8 cellular contexts compared by ENCODE assay signal in genomic region chr2:70133521-70134348, GRCh38. TPM values are rescaled to one million over a fixed set of nuclear protein-coding genes. Genes with fewer than 3 reads are reported as not detected.
DNase-seq lines count a peak whose midpoint lies in the region; ATAC-seq, FAIRE-seq and TF ChIP-seq lines count a peak whose summit lies in the region.

No MANE protein-coding gene starts in this region.

- no peak overlapping the region for H3K4me2 ChIP-seq in H9 (ENCODE audit: insufficient read depth, insufficient read length, low read length)

- peak; percentile 7 to 21 (median 19) for ATAC-seq in natural killer cell

- H3K9me3 ChIP-seq in H9 (ENCODE audit: control insufficient read depth, low read depth, low read length): no peaks in the 10 kb centered on the region

- H3K27ac Mint-ChIP-seq in brain (peak overlapping the region; percentile 83 to 99 (median 98)), natural killer cell (peak overlapping the region; percentile 93 to 98), H9 (peak overlapping the region in 1 of 3 experiments; percentile 4; a peak in 2 of 7 replicates)

- H3T11ph ChIP-seq in H9 (ENCODE audit: low read length): no peak overlapping the region

- H4K8ac ChIP-seq in H9 (replicated peaks; ENCODE audit: insufficient read length, low read depth, low read length): no peak overlapping the region

- no peaks in the 10 kb centered on the region; the same call in 1 of the 2 replicates for H3K4me1 ChIP-seq in H9 (ENCODE audit: insufficient read depth, low read length)

- H3K79me2 ChIP-seq in H9 (ENCODE audit: insufficient read depth, low read length): no peaks in the 10 kb centered on the region

- no peak overlapping the region for H3K18ac ChIP-seq in H9 (ENCODE audit: insufficient read length, low read depth, low read length)

- H3K9me3 Mint-ChIP-seq in brain (peaks cover 0 to 5% (median 0%) of the 10 kb centered on the region in 5 experiments), natural killer cell (no peaks in the 10 kb centered on the region), H9 (no peaks in the 10 kb centered on the region; a peak in 1 of 5 replicates)

- no peak for TF ChIP-seq CTCF in brain (conservative IDR thresholded peaks at IDR 0.05)
- no peak for TF ChIP-seq CTCF in natural killer cell (IDR thresholded peaks at IDR 0.05)
- TF ChIP-seq CTCF in H9 (conservative IDR thresholded peaks at IDR 0.05): no peak

- H3K56ac ChIP-seq in H9 (ENCODE audit: insufficient read length, low read depth, low read length): no peak overlapping the region

- DNase-seq in GM12891 (ENCODE audit: insufficient read length, low spot score) (no peak), NCI-H2107 (lab: John Stamatoyannopoulos, UW) (peak; percentile 63), natural killer cell (no peak), H9 (no peak), ureter (ENCODE audit: low spot score) (no peak), SIG-M5 treated with dmso at 0.1 percent for 504 hours (lab: John Stamatoyannopoulos, UW; ENCODE audit: unreplicated experiment) (no peak), epidermal melanocyte (ENCODE audit: insufficient read length, low spot score) (no peak)

- H2BK12ac ChIP-seq in H9 (ENCODE audit: insufficient read length, low read depth, low read length): no peak overlapping the region

- H3K4me3 Mint-ChIP-seq in brain (peak overlapping the region; percentile 13 to 79 (median 60)), natural killer cell (peak overlapping the region; percentile 86), H9 (no peak overlapping the region; a peak in 1 of 5 replicates)

- no peak overlapping the region for H4K5ac ChIP-seq in H9 (ENCODE audit: insufficient read length, low read depth, low read length)

- TF ChIP-seq POLR2A in GM12891 (IDR thresholded peaks at IDR 0.05; ENCODE audit: low read depth, low read length): peak; percentile 28; the same call in 1 of the 2 replicates

- no peak overlapping the region for H2BK120ac ChIP-seq in H9 (ENCODE audit: low read depth, low read length, poor library complexity, severe bottlenecking)

- H3K23me2 ChIP-seq in H9 (ENCODE audit: insufficient read length, low read depth, low read length, poor library complexity, severe bottlenecking): no peaks in the 10 kb centered on the region

- H3K27me3 Mint-ChIP-seq in brain: peaks cover 3% of the 10 kb centered on the region
- H3K27me3 Mint-ChIP-seq in natural killer cell (ENCODE audit: low read depth in 2 of 2): no peaks in the 10 kb centered on the region
- no peaks in the 10 kb centered on the region for H3K27me3 Mint-ChIP-seq in H9 (ENCODE audit: low read depth)

- H2AK5ac ChIP-seq in H9 (ENCODE audit: insufficient read length, low read length): no peak overlapping the region

- no peak overlapping the region for H3K23ac ChIP-seq in H9 (ENCODE audit: insufficient read length, low read depth, low read length)

- no peak overlapping the region for H3K27ac ChIP-seq in H9 (ENCODE audit: insufficient read length, low read depth, low read length)

- H3K4me1 Mint-ChIP-seq in brain: peaks cover 55% of the 10 kb centered on the region
- H3K4me1 Mint-ChIP-seq in natural killer cell: peaks cover 68 to 73% of the 10 kb centered on the region in 2 donors
- H3K4me1 Mint-ChIP-seq in H9: peaks cover 26 to 33% of the 10 kb centered on the region in 2 experiments

- no peaks in the 10 kb centered on the region for H3K27me3 ChIP-seq in H9 (ENCODE audit: insufficient read depth, low read length)

- H3K9ac ChIP-seq in H9 (ENCODE audit: extremely low read depth, insufficient read length, low read length): no peak overlapping the region

- H3K79me1 ChIP-seq in H9 (ENCODE audit: insufficient read depth, low read depth, low read length, poor library complexity, severe bottlenecking): no peaks in the 10 kb centered on the region

- H2BK20ac ChIP-seq in H9 (ENCODE audit: low read depth, low read length, poor library complexity, severe bottlenecking): no peak overlapping the region

- no peaks in the 10 kb centered on the region for H3K36me3 Mint-ChIP-seq in brain
- H3K36me3 Mint-ChIP-seq in natural killer cell: no peaks in the 10 kb centered on the region
- H3K36me3 Mint-ChIP-seq in H9 (ENCODE audit: insufficient read depth in 1 of 3, low read depth in 3 of 3): 0 out of 7 replicates have a peak, but pooled peaks cover 0 to 4% (median 0%) of the 10 kb centered on the region in 3 experiments

- no peak overlapping the region for H3K14ac ChIP-seq in H9 (ENCODE audit: insufficient read depth, low read length)

- no peak overlapping the region for H4K91ac ChIP-seq in H9 (ENCODE audit: insufficient read length, low read depth, low read length)

- no CpG with 5 or more reads among the region's 10 CpGs for WGBS in H9 (ENCODE audit: extremely low coverage, insufficient read length, low lambda C conversion rate)

- no peak overlapping the region for H2BK5ac ChIP-seq in H9 (ENCODE audit: insufficient read length, low read length)

- no peak overlapping the region for H3K4ac ChIP-seq in H9 (ENCODE audit: low read depth, low read length)

- H2BK15ac ChIP-seq in H9 (ENCODE audit: low read depth, low read length): no peak overlapping the region

- no peak overlapping the region for H2AFZ ChIP-seq in H9 (ENCODE audit: low read length)

- intact Hi-C loops in natural killer cell (cut with micrococcal nuclease): loop anchor here (1.0 to 2.0 kb wide), 2 partner anchors 8 to 47 kb away; partner anchors contain the start of gene PCBP1

- FAIRE-seq in GM12891 (lab: Jason Lieb, UNC): peak; percentile 87

- H4K20me1 ChIP-seq in H9 (ENCODE audit: control insufficient read depth, insufficient read depth, insufficient read length): no peaks in the 10 kb centered on the region

TF ChIP-seq in GM12891, 5 proteins besides CTCF, POLR2A, EP300 and RAD21:
- TF ChIP-seq TAF1 (IDR thresholded peaks at IDR 0.05; ENCODE audit: low read depth, low read length) (0 out of 2 replicates have a peak, but pooled peaks have one; percentile 15), POLR2AphosphoS5 (IDR thresholded peaks at IDR 0.05; ENCODE audit: low read depth, low read length) (0 out of 2 replicates have a peak, but pooled peaks have one; percentile 16), SPI1 (IDR thresholded peaks at IDR 0.05; ENCODE audit: low read depth, low read length) (no peak)

RNA-seq across cellular contexts. Expression of gene PCBP1, which starts 46.5 kb away (rescaled TPM):
- polyA plus RNA-seq in GM12891 (2012; ENCODE audit: low read depth, missing spikeins): 235 TPM
- polyA plus RNA-seq in brain (ENCODE audit: insufficient read depth, low read depth, low replicate concordance): 363 TPM
- total RNA-seq in natural killer cell (100 to 1,000 TPM; 329 to 358 (median 352) TPM), H9 (2021) (457 and 465 TPM in 2 replicates), ureter (284 TPM)

RNA-seq across cellular contexts. Expression of gene C2orf42, which starts 57.1 kb away (rescaled TPM):
- 7.6 TPM for polyA plus RNA-seq in GM12891 (2012; ENCODE audit: low read depth, missing spikeins)
- polyA plus RNA-seq in brain (ENCODE audit: insufficient read depth, low read depth, low replicate concordance): 8.6 TPM
- total RNA-seq in natural killer cell: 10 to 100 TPM; 22.7 to 31.5 (median 25.7) TPM
- total RNA-seq in H9 (2021): 14.8 and 19.0 TPM in 2 replicates
- total RNA-seq in ureter: 22.0 TPM

Comparison
In these comparisons a context has a peak if more than half of its experiments do, and no peak if none do; other contexts are left out.
1. H3K4me3 Mint-ChIP-seq: peak in brain (5 of 5) and natural killer cell (single experiment); none in H9 (0 of 2).